ENCODE assay signal across 8 cellular contexts in the genomic region with DNA sequence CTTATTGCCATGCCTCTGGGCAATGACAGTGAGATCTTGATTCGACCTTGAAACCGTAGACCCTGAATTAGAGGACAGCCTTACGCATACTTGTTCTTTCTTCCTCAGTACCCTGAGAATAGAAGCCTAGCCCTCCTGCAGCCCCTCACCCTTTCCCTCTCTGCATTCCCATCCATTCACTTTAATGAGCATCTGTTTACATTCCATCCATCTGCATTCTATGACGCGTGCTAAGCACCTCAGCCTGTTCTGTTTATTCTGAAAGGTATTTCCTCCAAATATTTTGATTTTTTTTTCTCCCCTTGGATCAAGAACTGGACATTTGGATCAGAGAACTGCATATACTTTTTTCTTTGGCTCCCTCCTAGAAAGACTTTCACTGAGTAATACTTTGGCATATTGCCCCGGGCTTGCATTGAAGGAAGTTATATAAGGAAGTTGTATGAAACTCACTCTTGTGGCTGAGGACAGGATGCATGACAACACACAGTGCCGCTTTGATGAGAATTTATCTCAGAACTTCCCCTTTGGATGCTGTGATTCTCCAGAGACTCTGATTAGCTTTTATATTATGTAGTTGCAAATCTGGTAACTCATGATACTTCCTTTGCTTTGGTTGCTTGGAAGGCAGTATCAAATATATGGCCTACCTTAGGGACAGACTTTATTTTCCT. TPM values are rescaled to one million over a fixed set of nuclear protein-coding genes. Genes with fewer than 3 reads are reported as not detected.
A peak's percentile ranks its signal among the peaks of the same experiment; 100 is the strongest.
DNase-seq lines count a peak whose midpoint lies in the region; ATAC-seq and TF ChIP-seq lines count a peak whose summit lies in the region.

No MANE protein-coding gene starts in this region.

- in situ Hi-C loops in ACHN (cut with HindIII; ENCODE audit: low pct_ligation_motif_present, low pct_unique_long_range_greater_than_20kb, low sequenced_read_pairs) = no loop called here

- peaks cover 45% of the 10 kb centered on the region for H3K27me3 Mint-ChIP-seq in nephron progenitor cell (ENCODE audit: low read depth, poor library complexity)

- peaks cover 44% of the 10 kb centered on the region for H3K36me3 Mint-ChIP-seq in nephron progenitor cell (ENCODE audit: low read depth)

- H3K9me3 Mint-ChIP-seq in nephron progenitor cell = no peaks in the 10 kb centered on the region

- DNase-seq in ACHN = peak; percentile 66
- peak; percentile 94 for DNase-seq in H4 (ENCODE audit: low spot score)
- DNase-seq in SKM-1 (lab: John Stamatoyannopoulos, UW; ENCODE audit: unreplicated experiment) = peak; percentile 96
- peak; percentile 87 for DNase-seq in fibroblast of gingiva (ENCODE audit: low read depth)
- DNase-seq in occipital lobe (lab: John Stamatoyannopoulos, UW) = peak; percentile 16
- DNase-seq in NCI-H446 treated with DMSO at 0.1 percent for 48 hours (lab: John Stamatoyannopoulos, UW) = no peak
- no peak for DNase-seq in nephron progenitor cell

- H3K27ac Mint-ChIP-seq in nephron progenitor cell = no peak overlapping the region

- no peak for ATAC-seq in HG03439 (IDR thresholded peaks at IDR 0.05; ENCODE audit: unreplicated experiment)

- TF ChIP-seq CTCF in nephron progenitor cell (IDR thresholded peaks at IDR 0.05) = no peak

- H3K4me1 Mint-ChIP-seq in nephron progenitor cell = peaks cover 7% of the 10 kb centered on the region

- H3K4me3 Mint-ChIP-seq in nephron progenitor cell = no peak overlapping the region

RNA-seq across cellular contexts. Expression of a gene that starts 15.7 kb away (rescaled TPM):
- total RNA-seq in H4 (2014; rRNA removed; shearing (Covaris generic)) = 2.1 and 4.2 TPM in 2 replicates
- 5.6 TPM for total RNA-seq in occipital lobe

RNA-seq across cellular contexts. Expression of a gene that starts 16.2 kb away (rescaled TPM):
- not detected in 2 replicates for total RNA-seq in H4 (2014; rRNA removed; shearing (Covaris generic))
- total RNA-seq in occipital lobe = not detected

RNA-seq across cellular contexts. Expression of a gene that starts 25.4 kb away (rescaled TPM):
- not detected in 2 replicates for total RNA-seq in H4 (2014; rRNA removed; shearing (Covaris generic))
- total RNA-seq in occipital lobe = not detected

RNA-seq across cellular contexts. Expression of a gene that starts 29.9 kb away (rescaled TPM):
- 88.2 and 95.4 TPM in 2 replicates for total RNA-seq in H4 (2014; rRNA removed; shearing (Covaris generic))
- total RNA-seq in occipital lobe = 7.0 TPM

RNA-seq across cellular contexts. Expression of a gene that starts 32.7 kb away (rescaled TPM):
- total RNA-seq in H4 (2014; rRNA removed; shearing (Covaris generic)) = 0.99 TPM in 2 replicates
- 4.7 TPM for total RNA-seq in occipital lobe

Comparison
In these comparisons a context has a peak if more than half of its experiments do, and no peak if none do; other contexts are left out.
1. DNase-seq: peak in ACHN (single experiment), H4 (single experiment), SKM-1 (single experiment), fibroblast of gingiva (single experiment) and occipital lobe (single experiment); none in NCI-H446 treated with DMSO at 0.1 percent for 48 hours (single experiment) and nephron progenitor cell (single experiment).